ENCODE assay signal across 9 cellular contexts in the genomic region with DNA sequence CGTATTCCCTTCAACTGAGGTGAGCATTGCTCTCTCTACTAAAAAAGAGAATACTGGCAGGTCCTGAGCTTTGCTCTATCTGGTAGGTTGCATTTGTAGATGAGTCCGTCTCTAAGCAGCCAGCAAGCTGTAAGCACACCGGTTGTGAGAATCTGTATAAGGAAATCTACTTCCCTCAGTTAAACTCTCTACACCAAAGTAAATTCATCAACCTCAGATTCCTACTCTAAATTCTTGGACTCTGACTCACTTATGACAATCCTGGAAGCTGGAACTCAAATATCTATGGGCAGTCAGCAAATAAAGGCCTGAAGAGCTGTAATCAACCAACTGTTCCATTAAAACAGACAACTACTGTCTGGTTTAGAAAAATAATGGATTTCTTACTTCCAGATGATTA. TPM values are rescaled to one million over a fixed set of nuclear protein-coding genes. Genes with fewer than 3 reads are reported as not detected.
DNase-seq lines count a peak whose midpoint lies in the region; ATAC-seq, FAIRE-seq and TF ChIP-seq lines count a peak whose summit lies in the region.
"Had no signal": no experiment of that assay in that cellular context is flagged by ENCODE, and none has a peak within 500 bp of the region (broad histone marks: within the 10 kb centered on the region; RNA-seq: fewer than 3 reads in every experiment).

No MANE protein-coding gene starts in this region.

- no peak overlapping the region for H3K27ac Mint-ChIP-seq in activated CD4-positive, alpha-beta T cell treated with anti-CD3 and anti-CD28 coated beads, Interleukin-2, amount 10 ng/mL, durations not matched to agents 7 days and 5 days

- H3K4me3 Mint-ChIP-seq in activated CD4-positive, alpha-beta T cell treated with anti-CD3 and anti-CD28 coated beads, Interleukin-2, amount 10 ng/mL, durations not matched to agents 7 days and 5 days: no peak overlapping the region

- H3K27me3 Mint-ChIP-seq in activated CD4-positive, alpha-beta T cell treated with anti-CD3 and anti-CD28 coated beads, Interleukin-2, amount 10 ng/mL, durations not matched to agents 7 days and 5 days: no peaks in the 10 kb centered on the region

- intact Hi-C loops in Right ventricle myocardium inferior (cut with DNase I) (no loop called here), cardiac septum (cut with DNase I) (no loop called here)

- DNase-seq in Right ventricle myocardium inferior (ENCODE audit: missing footprints) (no peak), cardiac septum (ENCODE audit: low spot score) (no peak), choroid plexus epithelial cell (ENCODE audit: low read depth) (peak; percentile 88), kidney tubule cell (ENCODE audit: low spot score) (peak; percentile 98), urothelium cell line (ENCODE audit: low spot score) (peak; percentile 65), hypothalamus (lab: John Stamatoyannopoulos, UW) (no peak), cerebellum (ENCODE audit: low spot score) (no peak)
- DNase-seq in activated CD4-positive, alpha-beta T cell treated with anti-CD3 and anti-CD28 coated beads, Interleukin-2, amount 10 ng/mL, durations not matched to agents 7 days and 5 days: no peak
- DNase-seq: uterus had no signal

- H3K4me1 Mint-ChIP-seq in activated CD4-positive, alpha-beta T cell treated with anti-CD3 and anti-CD28 coated beads, Interleukin-2, amount 10 ng/mL, durations not matched to agents 7 days and 5 days: no peaks in the 10 kb centered on the region

- H3K36me3 Mint-ChIP-seq in activated CD4-positive, alpha-beta T cell treated with anti-CD3 and anti-CD28 coated beads, Interleukin-2, amount 10 ng/mL, durations not matched to agents 7 days and 5 days (ENCODE audit: low read depth): no peaks in the 10 kb centered on the region

- CTCF ChIA-PET in activated CD4-positive, alpha-beta T cell treated with anti-CD3 and anti-CD28 coated beads, Interleukin-2, amount 10 ng/mL, durations not matched to agents 7 days and 5 days (lab: Charles Lee): interaction anchor here (0.6 kb wide), 1 partner anchor 550 kb away, joined by 3 read pairs; no protein-coding TSS in a partner anchor

- no peak for FAIRE-seq in urothelium cell line (lab: Jason Lieb, UNC)

- no peak overlapping the region for H3K4me3 ChIP-seq in choroid plexus epithelial cell (ENCODE audit: low read depth, low read length)
- H3K4me3 ChIP-seq: uterus had no signal

- H3K9me3 Mint-ChIP-seq in activated CD4-positive, alpha-beta T cell treated with anti-CD3 and anti-CD28 coated beads, Interleukin-2, amount 10 ng/mL, durations not matched to agents 7 days and 5 days: no peaks in the 10 kb centered on the region

- peak; percentile 44 for ATAC-seq in Right ventricle myocardium inferior

- POLR2A ChIA-PET in activated CD4-positive, alpha-beta T cell treated with anti-CD3 and anti-CD28 coated beads, Interleukin-2, amount 10 ng/mL, durations not matched to agents 7 days and 5 days (lab: Charles Lee): no interaction called here

- TF ChIP-seq CTCF in choroid plexus epithelial cell (conservative IDR thresholded peaks at IDR 0.05; ENCODE audit: low read depth, low read length): no peak

RNA-seq across cellular contexts. Expression of gene FAT1, which starts 37.9 kb away (rescaled TPM):
- 55.2 TPM for total RNA-seq in Right ventricle myocardium inferior
- total RNA-seq in cardiac septum: 90.7 TPM
- total RNA-seq in cerebellum: 85.3 TPM
- total RNA-seq in activated CD4-positive, alpha-beta T cell treated with anti-CD3 and anti-CD28 coated beads, Interleukin-2, amount 10 ng/mL, durations not matched to agents 7 days and 5 days: under 1 TPM; 0.27 to 0.30 TPM

Comparison
In these comparisons a context has a peak if more than half of its experiments do, and no peak if none do; other contexts are left out.
1. DNase-seq: peak in choroid plexus epithelial cell (single experiment), kidney tubule cell (single experiment) and urothelium cell line (single experiment); none in Right ventricle myocardium inferior (single experiment), cardiac septum (single experiment), hypothalamus (0 of 51), cerebellum (single experiment) and activated CD4-positive, alpha-beta T cell treated with anti-CD3 and anti-CD28 coated beads, Interleukin-2, amount 10 ng/mL, durations not matched to agents 7 days and 5 days (single experiment).
2. RNA of gene FAT1, which starts 37.9 kb away (total RNA-seq): 90.7 TPM in cardiac septum (single experiment), 85.3 TPM in cerebellum (single experiment) and 55.2 TPM in Right ventricle myocardium inferior (single experiment); 0.27 to 0.30 TPM in activated CD4-positive, alpha-beta T cell treated with anti-CD3 and anti-CD28 coated beads, Interleukin-2, amount 10 ng/mL, durations not matched to agents 7 days and 5 days; every median in the first group is over 10 times any median in the second.